In the genomic region with DNA sequence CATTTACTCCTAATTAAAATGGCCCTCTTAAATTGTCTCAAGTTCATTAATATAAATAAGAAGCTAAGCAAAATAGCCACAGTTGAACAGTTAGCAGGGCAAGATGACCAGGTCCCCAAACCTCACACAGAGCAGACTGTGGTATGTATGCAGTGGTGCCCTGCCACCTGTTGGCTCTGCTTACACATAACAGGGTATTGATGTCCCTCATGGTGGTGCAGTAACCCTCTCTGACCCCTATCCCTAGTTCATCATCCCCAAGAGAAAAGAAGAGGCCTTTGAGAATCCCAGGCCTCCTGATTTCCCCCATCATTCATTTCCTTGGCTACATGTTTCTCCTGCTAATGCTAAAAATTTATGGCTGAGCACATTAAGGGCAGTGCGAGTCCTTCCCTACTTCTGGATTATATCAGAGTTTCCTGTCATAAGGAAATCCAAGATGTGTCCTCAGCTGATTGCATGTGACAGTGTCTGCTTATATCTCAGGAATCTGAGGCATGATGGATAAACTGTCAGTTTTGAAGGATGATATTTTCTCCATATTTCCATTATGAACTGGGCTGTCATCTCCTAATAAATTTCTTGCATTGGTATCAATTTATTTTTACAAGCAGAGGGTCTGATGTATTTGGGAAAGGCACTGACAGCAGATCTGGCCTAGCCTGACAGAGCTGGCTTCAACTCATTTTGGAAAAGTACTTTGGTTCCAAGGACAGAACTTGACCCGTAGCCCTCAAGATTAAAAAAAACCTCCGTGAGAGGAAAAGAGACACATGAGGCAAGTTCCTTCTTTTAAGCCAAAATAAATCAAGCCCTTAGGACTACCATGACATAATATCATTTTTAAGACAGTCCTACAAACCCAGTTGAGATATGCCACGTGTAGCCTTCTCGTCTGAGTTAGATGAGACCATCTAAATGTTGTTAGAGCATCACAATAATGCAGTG, we compare ENCODE assay signal across 8 cellular contexts.
A peak's percentile ranks its signal among the peaks of the same experiment; 100 is the strongest.
DNase-seq lines count a peak whose midpoint lies in the region; ATAC-seq and TF ChIP-seq lines count a peak whose summit lies in the region.

No MANE protein-coding gene starts in this region.

- H3K27ac ChIP-seq in substantia nigra (ENCODE audit: low read depth, low read length, poor library complexity, severe bottlenecking) = no peak overlapping the region

- TF ChIP-seq CTCF in GM13976 (IDR thresholded peaks at IDR 0.05; ENCODE audit: borderline replicate concordance, control extremely low read depth, extremely low read depth, insufficient read depth, missing control alignments) = peak; percentile 24

- ATAC-seq in HG03457 (IDR thresholded peaks at IDR 0.05; ENCODE audit: unreplicated experiment) = peak; percentile 72
- peak; percentile 65 for ATAC-seq in SK-N-SH treated with all-trans-retinoic acid at 6 μM for 48 hours

- in situ Hi-C loops in GM13976 (cut with MboI; ENCODE audit: low sequenced_read_pairs, unreplicated experiment) = no loop called here

- peak; percentile 39 for DNase-seq in AG08396 (ENCODE audit: low spot score)
- DNase-seq in GM13976 (ENCODE audit: low spot score) = peak; percentile 9
- DNase-seq in iPS-NIHi11 (ENCODE audit: low spot score) = peak; percentile 71
- DNase-seq in RPMI8226 = no peak
- no peak for DNase-seq in nucleus accumbens (lab: John Stamatoyannopoulos, UW)
- DNase-seq in substantia nigra (lab: John Stamatoyannopoulos, UW) = no peak

TF ChIP-seq in SK-N-SH treated with all-trans-retinoic acid at 6 μM for 48 hours, 23 proteins besides CTCF, POLR2A, EP300 and RAD21:
- TF ChIP-seq ISL1 (CRISPR knock-in tag; IDR thresholded peaks at IDR 0.05) (peak; percentile 73), ESRRG (CRISPR knock-in tag; IDR thresholded peaks at IDR 0.05) (no peak), RARB (CRISPR knock-in tag; IDR thresholded peaks at IDR 0.05) (peak; percentile 48; the same call in 1 of the 2 replicates), TOX (CRISPR knock-in tag; IDR thresholded peaks at IDR 0.05; ENCODE audit: borderline replicate concordance) (peak; percentile 83), SNAI2 (CRISPR knock-in tag; IDR thresholded peaks at IDR 0.05) (no peak)

Comparison
In these comparisons a context has a peak if more than half of its experiments do, and no peak if none do; other contexts are left out.
1. DNase-seq: peak in AG08396 (single experiment), GM13976 (single experiment) and iPS-NIHi11 (single experiment); none in RPMI8226 (single experiment), nucleus accumbens (0 of 56) and substantia nigra (0 of 49).